In genomic region chr1:176058686-176059085, GRCh38 we compare ENCODE assay signal across 20 cellular contexts.
DNase-seq lines count a peak whose midpoint lies in the region; ATAC-seq, FAIRE-seq and TF ChIP-seq lines count a peak whose summit lies in the region.
"Had no signal": no experiment of that assay in that cellular context is flagged by ENCODE, and none has a peak within 500 bp of the region (broad histone marks: within the 10 kb centered on the region; RNA-seq: fewer than 3 reads in every experiment).

No MANE protein-coding gene starts in this region.

- H3K4me1 ChIP-seq in HUES48 (ENCODE audit: control insufficient read depth, insufficient read depth, low read length): no peaks in the 10 kb centered on the region
- no peaks in the 10 kb centered on the region for H3K4me1 ChIP-seq in osteoblast (ENCODE audit: insufficient read depth, low read length)
- H3K4me1 ChIP-seq in kidney (ENCODE audit: control insufficient read depth in 1 of 2, insufficient read depth in 1 of 2, low read depth in 1 of 2, low read length in 2 of 2): no peaks in the 10 kb centered on the region
- H3K4me1 ChIP-seq: BLaER1, sigmoid colon had no signal

- H4K20me1 ChIP-seq in osteoblast (ENCODE audit: insufficient read depth, low read length): no peaks in the 10 kb centered on the region

- DNase-seq in NCI-H510A treated with DMSO at 0.1 percent for 48 hours (lab: John Stamatoyannopoulos, UW) (peak; percentile 43), epithelial cell of esophagus (ENCODE audit: low read depth) (peak; percentile 8), osteoblast (ENCODE audit: insufficient read length, low spot score, missing footprints) (peak; percentile 52), kidney (no peak), AG20443 (ENCODE audit: low spot score) (no peak)
- DNase-seq: activated CD4-positive, alpha-beta memory T cell treated with anti-CD3 and anti-CD28 coated beads, Interleukin-2, amount 10 ng/mL, durations not matched to agents 7 days and 5 days; amygdala; cortex of kidney; DMS79 treated with DMSO at 0.1 percent for 48 hours; immature natural killer cell; occipital lobe; sigmoid colon; stimulated activated CD4-positive, alpha-beta T cell treated with anti-CD3 and anti-CD28 coated beads, Interleukin-2, amount 100 ng/mL, for 48 hours; T-cell had no signal

- no peaks in the 10 kb centered on the region for H3K9me3 ChIP-seq in HUES48 (ENCODE audit: control insufficient read depth, insufficient read depth, low read length)
- H3K9me3 ChIP-seq in osteoblast (ENCODE audit: low read depth, low read length): no peaks in the 10 kb centered on the region
- no peaks in the 10 kb centered on the region for H3K9me3 ChIP-seq in kidney (ENCODE audit: control insufficient read depth in 1 of 2, low read length in 2 of 2)
- H3K9me3 ChIP-seq: BLaER1, sigmoid colon, thoracic aorta had no signal

- H3K9ac ChIP-seq in HUES48 (ENCODE audit: low read depth, low read length) (no peak overlapping the region), kidney (ENCODE audit: low read length in 2 of 2) (no peak overlapping the region)
- H3K9ac ChIP-seq: BLaER1 had no signal

- no peaks in the 10 kb centered on the region for H3K36me3 ChIP-seq in HUES48 (ENCODE audit: control insufficient read depth, insufficient read depth, low read length)
- no peaks in the 10 kb centered on the region for H3K36me3 ChIP-seq in osteoblast (ENCODE audit: insufficient read depth, low read length)
- H3K36me3 ChIP-seq in kidney (ENCODE audit: control insufficient read depth in 1 of 2, insufficient read depth in 2 of 2, low read length in 2 of 2): no peaks in the 10 kb centered on the region
- H3K36me3 ChIP-seq: sigmoid colon, thoracic aorta had no signal

- H3K4me2 ChIP-seq in osteoblast (ENCODE audit: insufficient read depth, low read length): no peak overlapping the region
- H3K4me2 ChIP-seq: BLaER1 had no signal

- no peak for ATAC-seq in HG03460 (IDR thresholded peaks at IDR 0.05; ENCODE audit: unreplicated experiment)
- ATAC-seq: activated T-helper 17 cell treated with anti-CD3 and anti-CD28 coated beads, Interleukin-2, amount 50 U/mL, for 72 hours; T-cell had no signal

- TF ChIP-seq CTCF in epithelial cell of esophagus (IDR thresholded peaks at IDR 0.05; ENCODE audit: insufficient read depth, low read depth, low read length, missing control alignments): no peak
- TF ChIP-seq CTCF in osteoblast (IDR thresholded peaks at IDR 0.05; ENCODE audit: extremely low read depth, low read depth, low read length): no peak
- no peak for TF ChIP-seq CTCF in kidney (IDR thresholded peaks at IDR 0.05; ENCODE audit: borderline replicate concordance, extremely low read depth, insufficient read depth)

- intact Hi-C loops in kidney (cut with DNase I): no loop called here

- FAIRE-seq in kidney (lab: Jason Lieb, UNC): no peak

- H3K27ac ChIP-seq in HUES48 (ENCODE audit: low read depth, low read length) (peak overlapping the region; percentile 56), osteoblast (ENCODE audit: low read depth, low read length) (no peak overlapping the region), kidney (ENCODE audit: low read depth in 2 of 2, low read length in 2 of 2) (no peak overlapping the region)
- H3K27ac ChIP-seq: BLaER1, sigmoid colon, thoracic aorta, VCaP had no signal

- H3K79me2 ChIP-seq in osteoblast (ENCODE audit: insufficient read depth, low read length): no peaks in the 10 kb centered on the region

- no peak overlapping the region for H2AFZ ChIP-seq in osteoblast (ENCODE audit: low read length)

- no peak overlapping the region for H3K4me3 ChIP-seq in HUES48 (ENCODE audit: low read depth, low read length)
- no peak overlapping the region for H3K4me3 ChIP-seq in epithelial cell of esophagus (ENCODE audit: low read length)
- no peak overlapping the region for H3K4me3 ChIP-seq in osteoblast (ENCODE audit: insufficient read depth, low read length)
- H3K4me3 ChIP-seq in kidney (ENCODE audit: low read length in 2 of 2): no peak overlapping the region
- H3K4me3 ChIP-seq: BLaER1, sigmoid colon, thoracic aorta had no signal

- no peaks in the 10 kb centered on the region for H3K27me3 ChIP-seq in HUES48 (ENCODE audit: control insufficient read depth, insufficient read depth, low read length)
- no peaks in the 10 kb centered on the region for H3K27me3 ChIP-seq in osteoblast (ENCODE audit: insufficient read depth, low read length)
- H3K27me3 ChIP-seq: BLaER1, sigmoid colon had no signal

Comparison
In these comparisons a context has a peak if more than half of its experiments do, and no peak if none do; other contexts are left out.
1. DNase-seq: peak in NCI-H510A treated with DMSO at 0.1 percent for 48 hours (single experiment), epithelial cell of esophagus (single experiment) and osteoblast (single experiment); none in kidney (single experiment) and AG20443 (single experiment).